Comparison of ENCODE assay signal across 29 cellular contexts in genomic region chr16:78146807-78147206, GRCh38.
"Had no signal": no experiment of that assay in that cellular context is flagged by ENCODE, and none has a peak within 500 bp of the region (broad histone marks: within the 10 kb centered on the region; RNA-seq: fewer than 3 reads in every experiment).

No MANE protein-coding gene starts in this region.

- H3K4me3 ChIP-seq: SJCRH30, SK-N-MC had no signal

- ATAC-seq: activated CD8-positive, alpha-beta memory T cell treated with anti-CD3 and anti-CD28 coated beads, Interleukin-2, amount 10 ng/mL, durations not matched to agents 7 days and 5 days; activated naive CD8-positive, alpha-beta T cell treated with anti-CD3 and anti-CD28 coated beads, Interleukin-2, amount 50 U/mL, for 24 hours; Panc1 had no signal

- H3K36me3 ChIP-seq: SJCRH30, WERI-Rb-1 had no signal

- FAIRE-seq: bronchial epithelial cell had no signal

- H3K27me3 ChIP-seq: SJCRH30 had no signal

- H3K9me3 ChIP-seq: SJCRH30 had no signal

- H3K27ac ChIP-seq: SJCRH30, SK-N-MC, WERI-Rb-1 had no signal

- DNase-seq: activated CD4-positive, alpha-beta memory T cell treated with anti-CD3 and anti-CD28 coated beads, Interleukin-2, amount 10 ng/mL, durations not matched to agents 7 days and 5 days; activated CD4-positive, alpha-beta T cell treated with anti-CD3 and anti-CD28 coated beads for 1 hour; activated CD4-positive, alpha-beta T cell treated with anti-CD3 and anti-CD28 coated beads for 48 hours; activated CD4-positive, CD25-positive, alpha-beta regulatory T cell; activated CD8-positive, alpha-beta memory T cell treated with anti-CD3 and anti-CD28 coated beads for 24 hours; activated CD8-positive, alpha-beta memory T cell treated with anti-CD3 and anti-CD28 coated beads, Interleukin-2, amount 10 ng/mL, durations not matched to agents 7 days and 5 days; activated CD8-positive, alpha-beta memory T cell treated with anti-CD3 and anti-CD28 coated beads, Interleukin-2, amount 50 U/mL, for 48 hours; activated effector memory CD4-positive, alpha-beta T cell treated with Interleukin-2 at 50 U/mL for 16 hours; activated naive CD4-positive, alpha-beta T cell treated with anti-CD3 and anti-CD28 coated beads, Interleukin-2, amount 10 ng/mL, durations not matched to agents 7 days and 5 days; activated naive CD8-positive, alpha-beta T cell treated with anti-CD3 and anti-CD28 coated beads, Interleukin-2, amount 50 U/mL, for 24 hours; activated T-cell treated with anti-CD3 and anti-CD28 coated beads, Interleukin-2, amount 50 U/mL, for 48 hours; anterior cingulate cortex; caudate nucleus; cerebellar nuclear complex; NCI-H1105; NCI-H1417 treated with DMSO at 0.1 percent for 48 hours; NCI-H187 treated with DMSO at 0.1 percent for 48 hours; NCI-H2081; NCI-H2171 treated with DMSO at 0.1 percent for 48 hours; NCI-H2227 treated with DMSO at 0.1 percent for 48 hours; NCI-H446 treated with DMSO at 0.1 percent for 48 hours; NCI-H524; NCI-H69; SJCRH30; T1000; WERI-Rb-1 had no signal
